In genomic region chr18:12659904-12660605, GRCh38 we compare ENCODE assay signal across 8 cellular contexts. TPM values are rescaled to one million over a fixed set of nuclear protein-coding genes. Genes with fewer than 3 reads are reported as not detected.
DNase-seq lines count a peak whose midpoint lies in the region; ATAC-seq and FAIRE-seq lines count a peak whose summit lies in the region.

No MANE protein-coding gene starts in this region.

- no peak for ATAC-seq in GM19351 (IDR thresholded peaks at IDR 0.05; ENCODE audit: unreplicated experiment)

- peak; percentile 97 for FAIRE-seq in urothelium cell line (lab: Jason Lieb, UNC)

- peak; percentile 23 for DNase-seq in activated CD8-positive, alpha-beta memory T cell treated with anti-CD3 and anti-CD28 coated beads, Interleukin-2, amount 50 U/mL, for 4 hours
- no peak for DNase-seq in activated CD8-positive, alpha-beta memory T cell treated with anti-CD3 and anti-CD28 coated beads, Interleukin-2, amount 50 U/mL, for 48 hours
- DNase-seq in LoVo (ENCODE audit: low spot score) (peak; percentile 78), SKM-1 treated with dmso at 0.1 percent for 144 hours (lab: John Stamatoyannopoulos, UW; ENCODE audit: unreplicated experiment) (peak; percentile 40), cerebellum (ENCODE audit: low spot score) (peak; percentile 77), medulla oblongata (ENCODE audit: extremely low spot score) (peak; percentile 83), urothelium cell line (ENCODE audit: low spot score) (peak; percentile 89)

RNA-seq across cellular contexts. Expression of gene SPIRE1, which starts 2.1 kb away (rescaled TPM):
- total RNA-seq in cerebellum: 46.7 TPM

RNA-seq across cellular contexts. Expression of gene CEP76, which starts 42.5 kb away (rescaled TPM):
- 13.6 TPM for total RNA-seq in cerebellum

RNA-seq across cellular contexts. Expression of gene PSMG2, which starts 42.8 kb away (rescaled TPM):
- 46.3 TPM for total RNA-seq in cerebellum
